Comparison of ENCODE assay signal across 9 cellular contexts in genomic region chr3:114451561-114452018, GRCh38.
DNase-seq lines count a peak whose midpoint lies in the region; ATAC-seq and TF ChIP-seq lines count a peak whose summit lies in the region.
"Had no signal": no experiment of that assay in that cellular context is flagged by ENCODE, and none has a peak within 500 bp of the region (broad histone marks: within the 10 kb centered on the region; RNA-seq: fewer than 3 reads in every experiment).

No MANE protein-coding gene starts in this region.

- H3K27ac ChIP-seq in OCI-LY3 (ENCODE audit: low read length) (no peak overlapping the region), psoas muscle (peak overlapping the region; percentile 80)
- H3K27ac ChIP-seq in effector memory CD4-positive, alpha-beta T cell (ENCODE audit: insufficient read depth, low read length, poor library complexity, severe bottlenecking): no peak overlapping the region

- H4K20me1 ChIP-seq in OCI-LY3 (ENCODE audit: insufficient read depth, low read length): no peaks in the 10 kb centered on the region

- H3K27me3 ChIP-seq in OCI-LY3 (ENCODE audit: low read depth, low read length): peaks cover 64% of the 10 kb centered on the region
- no peaks in the 10 kb centered on the region for H3K27me3 ChIP-seq in psoas muscle (ENCODE audit: insufficient read depth in 3 of 3, low read length in 2 of 3)
- H3K27me3 ChIP-seq in effector memory CD4-positive, alpha-beta T cell (replicated peaks; ENCODE audit: control insufficient read depth, insufficient read depth, low read length, poor library complexity, severe bottlenecking): no peaks in the 10 kb centered on the region

- no peaks in the 10 kb centered on the region for H3K9me3 ChIP-seq in OCI-LY3 (ENCODE audit: insufficient read depth, low read length)
- no peaks in the 10 kb centered on the region for H3K9me3 ChIP-seq in psoas muscle
- H3K9me3 ChIP-seq in effector memory CD4-positive, alpha-beta T cell (ENCODE audit: control insufficient read depth, low read length): no peaks in the 10 kb centered on the region

- TF ChIP-seq CTCF in OCI-LY3 (IDR thresholded peaks at IDR 0.05; ENCODE audit: low read depth, low read length) (no peak), psoas muscle (IDR thresholded peaks at IDR 0.05) (no peak)

- no peak overlapping the region for H3K4me3 ChIP-seq in OCI-LY3 (ENCODE audit: low read length)
- H3K4me3 ChIP-seq in psoas muscle: peak overlapping the region; percentile 48
- no peak overlapping the region for H3K4me3 ChIP-seq in effector memory CD4-positive, alpha-beta T cell (ENCODE audit: insufficient read depth, low read depth, low read length, poor library complexity, severe bottlenecking)

- H3K4me1 ChIP-seq in OCI-LY3 (ENCODE audit: low read length): peaks cover 48% of the 10 kb centered on the region
- peaks cover 73% of the 10 kb centered on the region for H3K4me1 ChIP-seq in psoas muscle
- peaks cover 14% of the 10 kb centered on the region for H3K4me1 ChIP-seq in effector memory CD4-positive, alpha-beta T cell (ENCODE audit: control insufficient read depth, insufficient read depth, low read length, poor library complexity, severe bottlenecking)

- ATAC-seq in psoas muscle (peak; percentile 51 to 60 (median 58)), HG02852 (IDR thresholded peaks at IDR 0.05; ENCODE audit: unreplicated experiment) (no peak)

- H3K4me2 ChIP-seq in OCI-LY3 (ENCODE audit: low read length): 0 out of 2 replicates have a peak overlapping the region, but pooled peaks have one; percentile 15

- 4 to 14% (median 6%) methylated on average over 10 of the region's 10 CpGs for WGBS in psoas muscle, 3 donors

- intact Hi-C loops in psoas muscle (cut with DNase I): loop anchor here in 1 of 2 donors (5.0 kb wide), 1 partner anchor 34 kb away; no protein-coding TSS in a partner anchor

- DNase-seq in Daoy (ENCODE audit: low read depth) (peak; percentile 13), globus pallidus (ENCODE audit: low spot score) (peak; percentile 92), psoas muscle (no peak), NCI-H446 (lab: John Stamatoyannopoulos, UW) (no peak), AG20443 (ENCODE audit: low spot score) (no peak)
- no peak for DNase-seq in effector memory CD4-positive, alpha-beta T cell
- DNase-seq: activated naive CD4-positive, alpha-beta T cell treated with anti-CD3 and anti-CD28 coated beads, Interleukin-2, amount 50 U/mL, for 16 hours had no signal

- H3K36me3 ChIP-seq in OCI-LY3 (replicated peaks; ENCODE audit: low read depth, low read length): no peaks in the 10 kb centered on the region
- no peaks in the 10 kb centered on the region for H3K36me3 ChIP-seq in psoas muscle (ENCODE audit: insufficient read depth in 1 of 2, low read depth in 1 of 2)
- H3K36me3 ChIP-seq in effector memory CD4-positive, alpha-beta T cell (ENCODE audit: control insufficient read depth, insufficient read depth, low read length): no peaks in the 10 kb centered on the region

- no peaks in the 10 kb centered on the region for H3K79me2 ChIP-seq in OCI-LY3 (ENCODE audit: low read length)

- H2AFZ ChIP-seq in OCI-LY3 (ENCODE audit: low read depth, low read length): no peak overlapping the region

- no peak overlapping the region for H3K9ac ChIP-seq in OCI-LY3 (ENCODE audit: low read length)

Comparison
In these comparisons a context has a peak if more than half of its experiments do, and no peak if none do; other contexts are left out.
1. DNase-seq: peak in Daoy (single experiment) and globus pallidus (single experiment); none in psoas muscle (0 of 2), effector memory CD4-positive, alpha-beta T cell (0 of 3), NCI-H446 (0 of 2) and AG20443 (single experiment).